In genomic region chr11:75203641-75204011, GRCh38 we compare ENCODE assay signal across 2 cellular contexts.
TF ChIP-seq lines count a peak whose summit lies in the region.

No MANE protein-coding gene starts in this region.

TF ChIP-seq in H1, 55 proteins besides CTCF, POLR2A, EP300 and RAD21:
- TF ChIP-seq RXRA (IDR thresholded peaks at IDR 0.05; ENCODE audit: insufficient read depth, low read depth, low read length): no peak

TF ChIP-seq in HepG2, 621 proteins besides CTCF, POLR2A, EP300 and RAD21:
- TF ChIP-seq ZNF781 (CRISPR knock-in tag; IDR thresholded peaks at IDR 0.05; ENCODE audit: borderline replicate concordance, not compliant biosample characterization): no peak
- peak; percentile 61; the same call in 1 of the 2 replicates for TF ChIP-seq CHD4 (IDR thresholded peaks at IDR 0.05; ENCODE audit: borderline replicate concordance, low read length)
- peak; percentile 97 for TF ChIP-seq ZNF629 (CRISPR knock-in tag; conservative IDR thresholded peaks at IDR 0.05)
- TF ChIP-seq ADNP (CRISPR knock-in tag; IDR thresholded peaks at IDR 0.05): peak; percentile 81
- TF ChIP-seq RCOR2 (CRISPR knock-in tag; IDR thresholded peaks at IDR 0.05): no peak
- TF ChIP-seq ATF4 (CRISPR knock-in tag; IDR thresholded peaks at IDR 0.05): no peak
- peak; percentile 41; the same call in 1 of the 2 replicates for TF ChIP-seq ZNF768 (CRISPR knock-in tag; IDR thresholded peaks at IDR 0.05)
- 0 out of 2 replicates have a peak, but pooled peaks have one; percentile 48 for TF ChIP-seq GZF1 (CRISPR knock-in tag; IDR thresholded peaks at IDR 0.05)
- TF ChIP-seq CBX5 (CRISPR knock-in tag; IDR thresholded peaks at IDR 0.05; ENCODE audit: borderline replicate concordance): no peak
- 0 out of 2 replicates have a peak, but pooled peaks have one; percentile 46 for TF ChIP-seq PHF20 (CRISPR knock-in tag; IDR thresholded peaks at IDR 0.05)
- no peak for TF ChIP-seq SNAPC2 (CRISPR knock-in tag; IDR thresholded peaks at IDR 0.05)
- TF ChIP-seq ZMYM3 (CRISPR knock-in tag; IDR thresholded peaks at IDR 0.05): peak; percentile 90
- TF ChIP-seq, protein P1, sequence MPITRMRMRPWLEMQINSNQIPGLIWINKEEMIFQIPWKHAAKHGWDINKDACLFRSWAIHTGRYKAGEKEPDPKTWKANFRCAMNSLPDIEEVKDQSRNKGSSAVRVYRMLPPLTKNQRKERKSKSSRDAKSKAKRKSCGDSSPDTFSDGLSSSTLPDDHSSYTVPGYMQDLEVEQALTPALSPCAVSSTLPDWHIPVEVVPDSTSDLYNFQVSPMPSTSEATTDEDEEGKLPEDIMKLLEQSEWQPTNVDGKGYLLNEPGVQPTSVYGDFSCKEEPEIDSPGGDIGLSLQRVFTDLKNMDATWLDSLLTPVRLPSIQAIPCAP (CRISPR knock-in tag; IDR thresholded peaks at IDR 0.05; ENCODE audit: low read depth): no peak
- TF ChIP-seq ZNF713 (CRISPR knock-in tag; IDR thresholded peaks at IDR 0.05): no peak
- no peak for TF ChIP-seq ZNF350 (CRISPR knock-in tag; IDR thresholded peaks at IDR 0.05; ENCODE audit: borderline replicate concordance, low read depth)
- TF ChIP-seq NFKBIZ (CRISPR knock-in tag; IDR thresholded peaks at IDR 0.05): no peak
- TF ChIP-seq, protein P2, sequence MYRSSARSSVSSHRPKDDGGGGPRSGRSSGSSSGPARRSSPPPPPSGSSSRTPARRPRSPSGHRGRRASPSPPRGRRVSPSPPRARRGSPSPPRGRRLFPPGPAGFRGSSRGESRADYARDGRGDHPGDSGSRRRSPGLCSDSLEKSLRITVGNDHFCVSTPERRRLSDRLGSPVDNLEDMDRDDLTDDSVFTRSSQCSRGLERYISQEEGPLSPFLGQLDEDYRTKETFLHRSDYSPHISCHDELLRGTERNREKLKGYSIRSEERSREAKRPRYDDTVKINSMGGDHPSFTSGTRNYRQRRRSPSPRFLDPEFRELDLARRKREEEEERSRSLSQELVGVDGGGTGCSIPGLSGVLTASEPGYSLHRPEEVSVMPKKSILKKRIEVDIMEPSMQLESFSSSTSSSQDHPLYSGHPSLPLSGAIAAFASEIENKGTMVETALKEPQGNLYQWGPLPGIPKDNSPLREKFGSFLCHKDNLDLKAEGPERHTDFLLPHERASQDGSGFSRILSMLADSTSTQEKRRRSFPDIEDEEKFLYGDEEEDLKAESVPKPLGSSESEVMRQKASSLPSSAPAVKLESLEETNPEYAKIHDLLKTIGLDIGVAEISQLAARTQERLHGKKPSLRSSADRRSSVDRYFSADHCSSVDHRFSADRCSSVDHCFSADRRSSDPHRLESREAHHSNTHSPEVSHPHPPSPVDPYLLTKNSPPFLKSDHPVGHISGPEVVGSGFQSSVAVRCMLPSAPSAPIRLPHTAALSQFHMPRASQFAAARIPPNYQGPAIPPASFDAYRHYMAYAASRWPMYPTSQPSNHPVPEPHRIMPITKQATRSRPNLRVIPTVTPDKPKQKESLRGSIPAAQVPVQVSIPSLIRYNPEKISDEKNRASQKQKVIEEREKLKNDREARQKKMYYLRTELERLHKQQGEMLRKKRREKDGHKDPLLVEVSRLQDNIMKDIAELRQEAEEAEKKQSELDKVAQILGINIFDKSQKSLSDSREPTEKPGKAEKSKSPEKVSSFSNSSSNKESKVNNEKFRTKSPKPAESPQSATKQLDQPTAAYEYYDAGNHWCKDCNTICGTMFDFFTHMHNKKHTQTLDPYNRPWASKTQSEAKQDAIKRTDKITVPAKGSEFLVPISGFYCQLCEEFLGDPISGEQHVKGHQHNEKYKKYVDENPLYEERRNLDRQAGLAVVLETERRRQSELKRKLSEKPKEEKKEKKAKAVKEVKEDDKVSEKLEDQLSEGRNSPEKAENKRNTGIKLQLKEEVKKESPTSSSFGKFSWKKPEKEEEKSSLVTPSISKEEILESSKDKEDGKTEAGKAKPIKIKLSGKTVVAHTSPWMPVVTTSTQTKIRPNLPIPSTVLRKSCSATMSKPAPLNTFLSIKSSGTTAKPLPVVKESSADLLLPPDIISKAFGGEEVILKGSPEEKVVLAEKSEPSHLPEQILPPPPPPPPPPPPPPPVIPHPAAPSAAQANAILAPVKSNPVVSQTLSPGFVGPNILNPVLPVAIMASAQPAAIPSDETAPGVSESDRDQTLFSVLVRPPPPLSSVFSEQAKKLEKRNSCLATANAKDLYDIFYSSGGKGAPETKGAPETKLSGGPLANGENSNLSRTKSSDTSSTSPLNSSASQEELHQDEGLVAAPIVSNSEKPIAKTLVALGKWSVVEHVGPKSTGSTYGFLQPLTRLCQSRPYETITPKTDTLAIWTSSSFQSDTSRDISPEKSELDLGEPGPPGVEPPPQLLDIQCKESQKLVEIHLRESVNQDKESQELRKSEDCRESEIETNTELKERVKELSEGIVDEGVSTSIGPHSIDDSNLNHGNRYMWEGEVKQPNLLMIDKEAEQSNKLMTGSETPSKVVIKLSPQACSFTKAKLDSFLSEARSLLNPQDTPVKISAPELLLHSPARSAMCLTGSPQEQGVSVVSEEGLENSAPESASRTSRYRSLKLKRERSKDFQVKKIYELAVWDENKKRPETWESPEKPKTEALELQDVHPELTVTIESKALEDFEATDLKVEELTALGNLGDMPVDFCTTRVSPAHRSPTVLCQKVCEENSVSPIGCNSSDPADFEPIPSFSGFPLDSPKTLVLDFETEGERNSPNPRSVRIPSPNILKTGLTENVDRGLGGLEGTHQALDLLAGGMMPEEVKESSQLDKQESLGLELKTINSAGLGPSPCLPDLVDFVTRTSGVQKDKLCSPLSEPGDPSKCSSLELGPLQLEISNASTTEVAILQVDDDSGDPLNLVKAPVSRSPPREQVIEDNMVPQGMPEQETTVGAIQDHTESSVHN (CRISPR knock-in tag; IDR thresholded peaks at IDR 0.05): no peak
- no peak for TF ChIP-seq SIX1 (CRISPR knock-in tag; IDR thresholded peaks at IDR 0.05; ENCODE audit: borderline replicate concordance)
- peak; percentile 55; the same call in 1 of the 2 replicates for TF ChIP-seq KDM1A (CRISPR knock-in tag; IDR thresholded peaks at IDR 0.05)
- TF ChIP-seq CHCHD3 (CRISPR knock-in tag; IDR thresholded peaks at IDR 0.05): no peak
- peak; percentile 19; the same call in 1 of the 2 replicates for TF ChIP-seq BRD4 (CRISPR knock-in tag; IDR thresholded peaks at IDR 0.05)
- TF ChIP-seq, protein P3, sequence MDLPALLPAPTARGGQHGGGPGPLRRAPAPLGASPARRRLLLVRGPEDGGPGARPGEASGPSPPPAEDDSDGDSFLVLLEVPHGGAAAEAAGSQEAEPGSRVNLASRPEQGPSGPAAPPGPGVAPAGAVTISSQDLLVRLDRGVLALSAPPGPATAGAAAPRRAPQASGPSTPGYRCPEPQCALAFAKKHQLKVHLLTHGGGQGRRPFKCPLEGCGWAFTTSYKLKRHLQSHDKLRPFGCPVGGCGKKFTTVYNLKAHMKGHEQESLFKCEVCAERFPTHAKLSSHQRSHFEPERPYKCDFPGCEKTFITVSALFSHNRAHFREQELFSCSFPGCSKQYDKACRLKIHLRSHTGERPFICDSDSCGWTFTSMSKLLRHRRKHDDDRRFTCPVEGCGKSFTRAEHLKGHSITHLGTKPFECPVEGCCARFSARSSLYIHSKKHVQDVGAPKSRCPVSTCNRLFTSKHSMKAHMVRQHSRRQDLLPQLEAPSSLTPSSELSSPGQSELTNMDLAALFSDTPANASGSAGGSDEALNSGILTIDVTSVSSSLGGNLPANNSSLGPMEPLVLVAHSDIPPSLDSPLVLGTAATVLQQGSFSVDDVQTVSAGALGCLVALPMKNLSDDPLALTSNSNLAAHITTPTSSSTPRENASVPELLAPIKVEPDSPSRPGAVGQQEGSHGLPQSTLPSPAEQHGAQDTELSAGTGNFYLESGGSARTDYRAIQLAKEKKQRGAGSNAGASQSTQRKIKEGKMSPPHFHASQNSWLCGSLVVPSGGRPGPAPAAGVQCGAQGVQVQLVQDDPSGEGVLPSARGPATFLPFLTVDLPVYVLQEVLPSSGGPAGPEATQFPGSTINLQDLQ (CRISPR knock-in tag; IDR thresholded peaks at IDR 0.05): no peak
- 0 out of 2 replicates have a peak, but pooled peaks have one; percentile 32 for TF ChIP-seq ZNF737 (CRISPR knock-in tag; IDR thresholded peaks at IDR 0.05; ENCODE audit: borderline replicate concordance)
- TF ChIP-seq ELF3 (CRISPR knock-in tag; IDR thresholded peaks at IDR 0.05): no peak
- no peak for TF ChIP-seq RFXANK (CRISPR knock-in tag; IDR thresholded peaks at IDR 0.05)
